14 cellular contexts compared by ENCODE assay signal in the genomic region with DNA sequence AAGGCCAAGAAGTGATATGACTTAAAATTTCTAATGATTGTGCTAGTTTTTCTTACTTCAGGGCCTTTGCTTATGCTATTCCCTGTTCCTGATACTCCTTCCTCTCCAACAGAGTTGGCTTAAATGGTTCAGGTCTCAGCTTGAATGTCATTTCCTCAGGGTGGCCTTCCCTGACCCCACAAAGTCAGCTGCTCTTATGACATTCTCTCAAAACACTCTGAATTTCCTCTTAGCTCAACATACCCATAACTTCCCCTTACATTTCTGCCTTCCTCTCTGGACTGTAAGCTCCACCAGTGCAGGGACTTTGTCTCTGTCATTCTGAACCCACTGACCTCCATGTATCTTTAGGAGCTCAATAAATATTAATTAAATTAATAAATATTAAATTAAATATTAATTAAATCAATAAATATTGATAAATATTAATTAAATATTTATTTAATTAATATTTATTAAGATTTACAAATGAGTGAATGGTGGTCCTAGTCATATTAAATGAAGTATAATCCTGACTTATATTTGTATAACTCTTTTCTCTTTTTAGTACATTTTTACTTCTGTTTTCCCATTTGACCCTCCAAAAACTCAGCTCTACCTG. TPM values are rescaled to one million over a fixed set of nuclear protein-coding genes. Genes with fewer than 3 reads are reported as not detected.
DNase-seq lines count a peak whose midpoint lies in the region; ATAC-seq and TF ChIP-seq lines count a peak whose summit lies in the region.
"Had no signal": no experiment of that assay in that cellular context is flagged by ENCODE, and none has a peak within 500 bp of the region (broad histone marks: within the 10 kb centered on the region; RNA-seq: fewer than 3 reads in every experiment).

No MANE protein-coding gene starts in this region.

- no peak overlapping the region for H3K4me3 Mint-ChIP-seq in nephron progenitor cell
- H3K4me3 Mint-ChIP-seq: nephron had no signal

- CTCF ChIA-PET in GM10248 (lab: Yijun Ruan, JAX): interaction anchor here (0.8 to 1.8 kb wide), 2 partner anchors 12 to 19 kb away, joined by 3 to 4 read pairs; no protein-coding TSS in a partner anchor

- POLR2A ChIA-PET in GM10248 (lab: Yijun Ruan, JAX): no interaction called here

- peaks cover 43% of the 10 kb centered on the region for H3K9me3 Mint-ChIP-seq in nephron progenitor cell

- peak overlapping the region; percentile 46 for H3K27ac Mint-ChIP-seq in nephron progenitor cell
- H3K27ac Mint-ChIP-seq: nephron had no signal

- DNase-seq in CD1c-positive myeloid dendritic cell (ENCODE audit: extremely low spot score) (peak; percentile 87), NOMO-1 treated with dmso at 0.1 percent for 144 hours (lab: John Stamatoyannopoulos, UW; ENCODE audit: unreplicated experiment) (peak; percentile 90), nephron progenitor cell (no peak), NCI-H510A (lab: John Stamatoyannopoulos, UW) (no peak), H4 (ENCODE audit: low spot score) (no peak), GM10248 (ENCODE audit: extremely low spot score) (no peak)
- no peak for DNase-seq in activated CD4-positive, alpha-beta T cell treated with anti-CD3 and anti-CD28 coated beads for 4 hours
- DNase-seq: activated effector memory CD4-positive, alpha-beta T cell treated with Interleukin-2 at 50 U/mL for 16 hours; NCI-H1048; NK-92 treated with Interleukin-12 subunit alpha and Interleukin-12 subunit beta, amount 100 ng/mL, for 24 hours; stimulated activated CD4-positive, alpha-beta T cell treated with anti-CD3 and anti-CD28 coated beads, Interleukin-2, amount 100 ng/mL, for 48 hours; thyroid gland had no signal

- ATAC-seq in esophagus mucosa: peak; percentile 38

- no peak for TF ChIP-seq CTCF in nephron progenitor cell (IDR thresholded peaks at IDR 0.05)
- no peak for TF ChIP-seq CTCF in GM10248 (IDR thresholded peaks at IDR 0.05; ENCODE audit: control extremely low read depth, extremely low read depth, low read depth, missing control alignments)

- peaks cover 21% of the 10 kb centered on the region for H3K36me3 Mint-ChIP-seq in nephron progenitor cell (ENCODE audit: low read depth)

- H3K27me3 Mint-ChIP-seq in nephron progenitor cell (ENCODE audit: low read depth, poor library complexity): peaks cover 4% of the 10 kb centered on the region

- H3K4me1 Mint-ChIP-seq in nephron progenitor cell: peaks cover 9% of the 10 kb centered on the region
- H3K4me1 Mint-ChIP-seq: nephron had no signal

RNA-seq across cellular contexts. Expression of a gene that starts 17.9 kb away (rescaled TPM):
- total RNA-seq in esophagus mucosa: 23.4 TPM
- total RNA-seq in H4 (2014; rRNA removed; shearing (Covaris generic)): 5.1 and 11.1 TPM in 2 replicates

Comparison
In these comparisons a context has a peak if more than half of its experiments do, and no peak if none do; other contexts are left out.
1. DNase-seq: peak in CD1c-positive myeloid dendritic cell (single experiment) and NOMO-1 treated with dmso at 0.1 percent for 144 hours (single experiment); none in nephron progenitor cell (single experiment), NCI-H510A (single experiment), H4 (single experiment), GM10248 (single experiment) and activated CD4-positive, alpha-beta T cell treated with anti-CD3 and anti-CD28 coated beads for 4 hours (0 of 2).